1 cellular context compared by ENCODE assay signal in the genomic region with DNA sequence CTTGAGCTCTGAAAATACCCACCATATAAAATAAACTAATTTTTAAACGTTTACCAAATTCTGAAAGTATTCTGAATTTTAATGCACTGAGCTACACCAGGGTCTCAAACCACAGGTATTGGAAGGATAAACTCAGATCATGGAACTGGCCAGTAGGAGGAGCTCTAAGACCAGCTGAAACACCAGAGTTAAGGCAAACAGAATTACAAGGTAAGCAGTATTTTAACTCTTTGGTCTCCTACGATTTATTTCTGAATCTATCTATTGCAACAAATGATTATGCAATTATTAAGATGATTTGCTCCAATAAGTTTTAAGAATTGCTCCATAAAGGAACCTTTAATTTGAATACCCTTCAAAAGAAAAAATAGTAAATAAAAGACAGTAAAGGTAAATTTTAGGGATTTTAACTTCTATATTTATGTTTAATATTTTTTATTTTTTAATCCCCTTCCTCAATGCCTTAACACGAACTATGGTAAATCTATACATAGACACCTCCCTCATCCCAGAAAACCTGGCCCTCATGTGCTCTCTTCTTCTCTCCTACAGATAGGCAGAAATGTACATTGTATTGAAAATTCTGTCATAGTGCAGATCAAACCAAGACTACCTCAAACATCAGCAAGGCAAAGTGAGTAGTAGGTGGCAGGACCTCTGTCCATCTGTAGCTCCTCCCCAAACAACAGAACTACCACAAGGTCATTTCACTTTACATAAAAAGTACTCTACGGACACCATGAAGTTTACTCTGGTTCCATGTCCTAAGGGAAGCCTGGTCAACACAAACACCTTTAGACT.
TF ChIP-seq lines count a peak whose summit lies in the region.

No MANE protein-coding gene starts in this region.

TF ChIP-seq in GM12878, 131 proteins besides CTCF, POLR2A, EP300 and RAD21 (continued from another document):
- TF ChIP-seq, protein P1, sequence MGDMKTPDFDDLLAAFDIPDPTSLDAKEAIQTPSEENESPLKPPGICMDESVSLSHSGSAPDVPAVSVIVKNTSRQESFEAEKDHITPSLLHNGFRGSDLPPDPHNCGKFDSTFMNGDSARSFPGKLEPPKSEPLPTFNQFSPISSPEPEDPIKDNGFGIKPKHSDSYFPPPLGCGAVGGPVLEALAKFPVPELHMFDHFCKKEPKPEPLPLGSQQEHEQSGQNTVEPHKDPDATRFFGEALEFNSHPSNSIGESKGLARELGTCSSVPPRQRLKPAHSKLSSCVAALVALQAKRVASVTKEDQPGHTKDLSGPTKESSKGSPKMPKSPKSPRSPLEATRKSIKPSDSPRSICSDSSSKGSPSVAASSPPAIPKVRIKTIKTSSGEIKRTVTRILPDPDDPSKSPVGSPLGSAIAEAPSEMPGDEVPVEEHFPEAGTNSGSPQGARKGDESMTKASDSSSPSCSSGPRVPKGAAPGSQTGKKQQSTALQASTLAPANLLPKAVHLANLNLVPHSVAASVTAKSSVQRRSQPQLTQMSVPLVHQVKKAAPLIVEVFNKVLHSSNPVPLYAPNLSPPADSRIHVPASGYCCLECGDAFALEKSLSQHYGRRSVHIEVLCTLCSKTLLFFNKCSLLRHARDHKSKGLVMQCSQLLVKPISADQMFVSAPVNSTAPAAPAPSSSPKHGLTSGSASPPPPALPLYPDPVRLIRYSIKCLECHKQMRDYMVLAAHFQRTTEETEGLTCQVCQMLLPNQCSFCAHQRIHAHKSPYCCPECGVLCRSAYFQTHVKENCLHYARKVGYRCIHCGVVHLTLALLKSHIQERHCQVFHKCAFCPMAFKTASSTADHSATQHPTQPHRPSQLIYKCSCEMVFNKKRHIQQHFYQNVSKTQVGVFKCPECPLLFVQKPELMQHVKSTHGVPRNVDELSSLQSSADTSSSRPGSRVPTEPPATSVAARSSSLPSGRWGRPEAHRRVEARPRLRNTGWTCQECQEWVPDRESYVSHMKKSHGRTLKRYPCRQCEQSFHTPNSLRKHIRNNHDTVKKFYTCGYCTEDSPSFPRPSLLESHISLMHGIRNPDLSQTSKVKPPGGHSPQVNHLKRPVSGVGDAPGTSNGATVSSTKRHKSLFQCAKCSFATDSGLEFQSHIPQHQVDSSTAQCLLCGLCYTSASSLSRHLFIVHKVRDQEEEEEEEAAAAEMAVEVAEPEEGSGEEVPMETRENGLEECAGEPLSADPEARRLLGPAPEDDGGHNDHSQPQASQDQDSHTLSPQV (IDR thresholded peaks at IDR 0.05): 0 out of 2 replicates have a peak, but pooled peaks have one; percentile 48
- TF ChIP-seq CREM (IDR thresholded peaks at IDR 0.05; ENCODE audit: low read depth): no peak
- TF ChIP-seq SMC3 (IDR thresholded peaks at IDR 0.05; ENCODE audit: borderline replicate concordance, low read length): peak; percentile 98
- TF ChIP-seq NFXL1 (IDR thresholded peaks at IDR 0.05; ENCODE audit: borderline replicate concordance): no peak
- no peak for TF ChIP-seq SRF (IDR thresholded peaks at IDR 0.05; ENCODE audit: low read depth in 2 of 2, low read length in 2 of 2)
